Comparison of ENCODE assay signal across 18 cellular contexts in genomic region chr12:104515899-104516298, GRCh38. TPM values are rescaled to one million over a fixed set of nuclear protein-coding genes. Genes with fewer than 3 reads are reported as not detected.
A peak's percentile ranks its signal among the peaks of the same experiment; 100 is the strongest.
DNase-seq lines count a peak whose midpoint lies in the region; ATAC-seq, FAIRE-seq and TF ChIP-seq lines count a peak whose summit lies in the region.
"Had no signal": no experiment of that assay in that cellular context is flagged by ENCODE, and none has a peak within 500 bp of the region (broad histone marks: within the 10 kb centered on the region; RNA-seq: fewer than 3 reads in every experiment).

No MANE protein-coding gene starts in this region.

- 0% methylated on average over 1 of the region's 1 CpG for WGBS in K562 (ENCODE audit: insufficient coverage, low coverage, missing lambda C conversion rate)
- WGBS in neuronal stem cell (ENCODE audit: extremely low coverage in 2 of 2, insufficient read length in 2 of 2, insufficient replicate concordance in 1 of 2), 2 donors, result no CpG with 5 or more reads among the region's 1 CpG
- WGBS in GM23248 (ENCODE audit: low coverage in 1 of 2, low lambda C conversion rate in 2 of 2, missing lambda C conversion rate in 2 of 2), 2 experiments, result 22 to 26% methylated on average over 1 of the region's 1 CpG

- CTCF ChIA-PET in K562 (lab: Yijun Ruan, JAX; ENCODE audit: low intra/inter-chr PET ratio), result no interaction called here

- H4K91ac ChIP-seq in neuronal stem cell (ENCODE audit: low read depth, low read length, poor library complexity), result no peak overlapping the region

- H3F3A ChIP-seq in GM23248 (ENCODE audit: insufficient read depth), result no peaks in the 10 kb centered on the region

- no peak for TF ChIP-seq CTCF in K562 (IDR thresholded peaks at IDR 0.05 in 2 of 3, conservative IDR thresholded peaks at IDR 0.05 in 1 of 3; ENCODE audit: insufficient read depth in 2 of 3, low read depth in 1 of 3, low read length in 3 of 3)

- ATAC-seq in K562, result peak; percentile 45; the same call in 2 of the 3 replicates
- ATAC-seq: CD8-positive, alpha-beta T cell had no signal

- peaks cover 4% of the 10 kb centered on the region for H3K79me1 ChIP-seq in neuronal stem cell (ENCODE audit: low read depth, low read length)

- no peak overlapping the region for H4K8ac ChIP-seq in neuronal stem cell (ENCODE audit: low read depth, low read length)

- TF ChIP-seq RAD21 in K562 (CRISPR knock-in tag; conservative IDR thresholded peaks at IDR 0.05 in 1 of 2, IDR thresholded peaks at IDR 0.05 in 1 of 2), result no peak

- peak overlapping the region; percentile 8 to 96 (median 90); a peak in 18 of 22 replicates for H3K4me2 ChIP-seq in BLaER1 treated with 17β-estradiol and CSF1 and Interleukin-3, amounts not matched to agents 10 nM and 100 nM
- no peak overlapping the region; the same call in 1 of the 2 replicates for H3K4me2 ChIP-seq in K562 (ENCODE audit: insufficient read depth, low read length)
- no peak overlapping the region for H3K4me2 ChIP-seq in neuronal stem cell (ENCODE audit: insufficient read depth, low read length, poor library complexity, severe bottlenecking)
- H3K4me2 ChIP-seq in GM23248 (ENCODE audit: unreplicated experiment), result no peak overlapping the region

- H2BK5ac ChIP-seq in neuronal stem cell (ENCODE audit: low read length), result no peak overlapping the region

- peaks cover 3 to 31% (median 13%) of the 10 kb centered on the region in 11 experiments; a peak in 11 of 22 replicates for H3K36me3 ChIP-seq in BLaER1 treated with 17β-estradiol and CSF1 and Interleukin-3, amounts not matched to agents 10 nM and 100 nM
- H3K36me3 ChIP-seq in KOPT-K1 (ENCODE audit: insufficient read depth, low read length), result peaks cover 38% of the 10 kb centered on the region
- no peaks in the 10 kb centered on the region for H3K36me3 ChIP-seq in K562 (ENCODE audit: control insufficient read depth, insufficient read depth, low read length)
- no peaks in the 10 kb centered on the region for H3K36me3 ChIP-seq in neuronal stem cell (replicated peaks in 1 of 2; ENCODE audit: control insufficient read depth in 2 of 2, insufficient read depth in 2 of 2, low read length in 2 of 2)
- H3K36me3 ChIP-seq in GM23248 (ENCODE audit: low read depth), result no peaks in the 10 kb centered on the region
- no peaks in the 10 kb centered on the region for H3K36me3 ChIP-seq in effector memory CD4-positive, alpha-beta T cell (ENCODE audit: control insufficient read depth, insufficient read depth, low read length)

- in situ Hi-C loops in K562 (cut with MboI) (no loop called here), GM23248 (cut with MboI) (no loop called here)

- no peak overlapping the region for H3K4ac ChIP-seq in neuronal stem cell (ENCODE audit: low read length)

- H3K4me1 ChIP-seq in BLaER1 treated with 17β-estradiol and CSF1 and Interleukin-3, amounts not matched to agents 10 nM and 100 nM, result peaks cover 58 to 90% (median 84%) of the 10 kb centered on the region in 10 experiments
- H3K4me1 ChIP-seq in K562 (replicated peaks in 1 of 2; ENCODE audit: control insufficient read depth in 2 of 2, insufficient read depth in 2 of 2, low read length in 2 of 2) (peaks cover 0 to 17% of the 10 kb centered on the region in 2 experiments; a peak in 3 of 5 replicates), neuronal stem cell (ENCODE audit: control insufficient read depth in 2 of 2, insufficient read depth in 1 of 2, low read depth in 1 of 2, low read length in 2 of 2) (peaks cover 7 to 9% of the 10 kb centered on the region in 2 donors), GM23248 (ENCODE audit: insufficient read depth) (no peaks in the 10 kb centered on the region)
- H3K4me1 ChIP-seq in effector memory CD4-positive, alpha-beta T cell (ENCODE audit: control insufficient read depth, insufficient read depth, low read length, poor library complexity, severe bottlenecking), result peaks cover 16% of the 10 kb centered on the region

- H3K9me1 ChIP-seq in K562 (ENCODE audit: control insufficient read depth, insufficient read depth, low read length), result no peaks in the 10 kb centered on the region

- BruUV-seq in K562 (replicated peaks; lab: Mats Ljungman, UMichigan), result no TSS peak

- POLR2A ChIA-PET in K562 (lab: Yijun Ruan, JAX), result interaction anchor here (1.2 to 1.5 kb wide), 3 partner anchors 9 to 56 kb away, joined by 3 to 5 read pairs (median 4); no protein-coding TSS in a partner anchor

- no peak overlapping the region for H2BK120ac ChIP-seq in neuronal stem cell (ENCODE audit: low read depth, low read length)

- H4K20me1 ChIP-seq in BLaER1 treated with 17β-estradiol and CSF1 and Interleukin-3, amounts not matched to agents 10 nM and 100 nM, result peaks cover 86 to 96% (median 92%) of the 10 kb centered on the region in 11 experiments; a peak in 21 of 22 replicates
- H4K20me1 ChIP-seq in K562 (replicated peaks; ENCODE audit: control insufficient read depth, insufficient read depth, low read length), result peaks cover 6% of the 10 kb centered on the region; the same call in 1 of the 2 replicates
- no peaks in the 10 kb centered on the region for H4K20me1 ChIP-seq in GM23248 (ENCODE audit: insufficient read depth)

- no peaks in the 10 kb centered on the region for H3K9me2 ChIP-seq in GM23248 (ENCODE audit: insufficient read depth)

- peak overlapping the region in 2 of 11 experiments; percentile 12 to 20; a peak in 1 of 22 replicates for H3K27ac ChIP-seq in BLaER1 treated with 17β-estradiol and CSF1 and Interleukin-3, amounts not matched to agents 10 nM and 100 nM
- H3K27ac ChIP-seq in KOPT-K1 (ENCODE audit: low read depth, low read length, poor library complexity, severe bottlenecking) (peak overlapping the region; percentile 58), K562 (ENCODE audit: extremely low read depth, low read depth, low read length) (no peak overlapping the region), neuronal stem cell (replicated peaks; ENCODE audit: low read length) (no peak overlapping the region), GM23248 (no peak overlapping the region)
- no peak overlapping the region for H3K27ac ChIP-seq in effector memory CD4-positive, alpha-beta T cell (ENCODE audit: insufficient read depth, low read length, poor library complexity, severe bottlenecking)
- H3K27ac ChIP-seq: HL-60 had no signal

- no peak for FAIRE-seq in K562 (lab: Jason Lieb, UNC)
- FAIRE-seq: D721Med had no signal

- no peak overlapping the region for H3K9ac ChIP-seq in BLaER1 treated with 17β-estradiol and CSF1 and Interleukin-3, amounts not matched to agents 10 nM and 100 nM
- no peak overlapping the region for H3K9ac ChIP-seq in K562 (ENCODE audit: insufficient read depth in 1 of 2, low read depth in 2 of 2, low read length in 2 of 2)
- peak overlapping the region; percentile 21 for H3K9ac ChIP-seq in neuronal stem cell (ENCODE audit: low read depth, low read length, poor library complexity)
- no peak overlapping the region for H3K9ac ChIP-seq in GM23248

- TF ChIP-seq POLR2A in K562 (conservative IDR thresholded peaks at IDR 0.05), result no peak

- no peak overlapping the region for H3K4me3 ChIP-seq in BLaER1 treated with 17β-estradiol and CSF1 and Interleukin-3, amounts not matched to agents 10 nM and 100 nM
- H3K4me3 ChIP-seq in K562 (no peak overlapping the region), neuronal stem cell (ENCODE audit: low read length in 2 of 2) (no peak overlapping the region), GM23248 (no peak overlapping the region)
- no peak overlapping the region for H3K4me3 ChIP-seq in effector memory CD4-positive, alpha-beta T cell (ENCODE audit: insufficient read depth, low read depth, low read length, poor library complexity, severe bottlenecking)

- peak in 1 of 4 experiments; percentile 38 for DNase-seq in K562 (ENCODE audit: extremely low read depth in 1 of 4, low spot score in 3 of 4)
- DNase-seq in neuronal stem cell (ENCODE audit: low spot score), result no peak
- DNase-seq in GM23248, result no peak
- no peak for DNase-seq in SIG-M5 treated with dmso at 0.1 percent for 504 hours (lab: John Stamatoyannopoulos, UW; ENCODE audit: unreplicated experiment)
- no peak for DNase-seq in effector memory CD4-positive, alpha-beta T cell
- no peak for DNase-seq in NCI-H128 (lab: John Stamatoyannopoulos, UW; ENCODE audit: unreplicated experiment)
- DNase-seq: ACHN; AML-193; CD8-positive, alpha-beta T cell; DMS79; H9; NCI-H1436 treated with DMSO at 0.1 percent for 48 hours; NCI-H2029 treated with DMSO at 0.1 percent for 48 hours; NCI-H524 had no signal

- no peak overlapping the region for H3K23ac ChIP-seq in neuronal stem cell (ENCODE audit: low read depth, low read length, poor library complexity)

- no peak overlapping the region for H2BK15ac ChIP-seq in neuronal stem cell (ENCODE audit: low read length)

- no peak overlapping the region for H2AK5ac ChIP-seq in neuronal stem cell (ENCODE audit: low read depth, low read length)

- peaks cover 0 to 8% (median 0%) of the 10 kb centered on the region in 11 experiments; a peak in 2 of 22 replicates for H3K9me3 ChIP-seq in BLaER1 treated with 17β-estradiol and CSF1 and Interleukin-3, amounts not matched to agents 10 nM and 100 nM (replicated peaks in 1 of 11)
- H3K9me3 ChIP-seq in KOPT-K1 (ENCODE audit: insufficient read depth, low read length, poor library complexity, severe bottlenecking) (no peaks in the 10 kb centered on the region), K562 (replicated peaks; ENCODE audit: control insufficient read depth, insufficient read depth, low read depth, low read length) (no peaks in the 10 kb centered on the region; the same call in 1 of the 2 replicates), neuronal stem cell (replicated peaks in 1 of 2; ENCODE audit: control insufficient read depth in 2 of 2, insufficient read depth in 1 of 2, low read depth in 1 of 2, low read length in 2 of 2) (no peaks in the 10 kb centered on the region), GM23248 (ENCODE audit: low read depth) (no peaks in the 10 kb centered on the region)
- H3K9me3 ChIP-seq in effector memory CD4-positive, alpha-beta T cell (ENCODE audit: control insufficient read depth, low read length), result no peaks in the 10 kb centered on the region

- no peak for TF ChIP-seq EP300 in K562 (IDR thresholded peaks at IDR 0.05; ENCODE audit: low read length)

- no peak overlapping the region for H3K18ac ChIP-seq in neuronal stem cell (ENCODE audit: low read length)

- H3K14ac ChIP-seq in neuronal stem cell (ENCODE audit: low read length), result no peak overlapping the region

- H2AFZ ChIP-seq in K562 (ENCODE audit: low read depth, low read length) (no peak overlapping the region), neuronal stem cell (ENCODE audit: low read length) (no peak overlapping the region), GM23248 (no peak overlapping the region)

- intact Hi-C loops in K562 (cut with micrococcal nuclease), result no loop called here

- no peaks in the 10 kb centered on the region for H3K27me3 ChIP-seq in BLaER1 treated with 17β-estradiol and CSF1 and Interleukin-3, amounts not matched to agents 10 nM and 100 nM
- no peaks in the 10 kb centered on the region for H3K27me3 ChIP-seq in K562 (ENCODE audit: control insufficient read depth in 2 of 2, insufficient read depth in 2 of 2, low read length in 2 of 2)
- no peaks in the 10 kb centered on the region for H3K27me3 ChIP-seq in neuronal stem cell (ENCODE audit: control insufficient read depth in 3 of 3, insufficient read depth in 3 of 3, low read depth in 1 of 3, low read length in 3 of 3)
- H3K27me3 ChIP-seq in GM23248 (replicated peaks; ENCODE audit: insufficient read depth), result no peaks in the 10 kb centered on the region
- no peaks in the 10 kb centered on the region for H3K27me3 ChIP-seq in effector memory CD4-positive, alpha-beta T cell (replicated peaks; ENCODE audit: control insufficient read depth, insufficient read depth, low read length, poor library complexity, severe bottlenecking)

- H2BK12ac ChIP-seq in neuronal stem cell (ENCODE audit: low read length), result no peak overlapping the region

- H3K79me2 ChIP-seq in K562 (ENCODE audit: control insufficient read depth, insufficient read depth, low read length) (peaks cover 88% of the 10 kb centered on the region), GM23248 (ENCODE audit: insufficient read depth) (peaks cover 20% of the 10 kb centered on the region)

RNA-seq across cellular contexts. Expression of gene CHST11, which starts 59.2 kb away (rescaled TPM):
- 38.5 and 49.7 TPM in 2 replicates for total RNA-seq in K562 (2011; cell fraction: chromatin; rRNA removed; ENCODE audit: low replicate concordance)
- total RNA-seq in K562 (2011; cell fraction: nucleolus; rRNA removed), result 28.7 and 33.4 TPM in 2 replicates
- 34.9 and 47.6 TPM in 2 replicates for total RNA-seq in K562 (2011; cell fraction: nucleoplasm; rRNA removed)
- total RNA-seq in K562 (2014; rRNA removed), result 34.3 and 37.2 TPM in 2 replicates
- 12.7 and 12.9 TPM in 2 replicates for total RNA-seq in K562 (2014; rRNA removed; fragmentation: Illumina TruSeq; extraction: Trizol)
- total RNA-seq in K562 (2015; rRNA removed; fragmentation: Illumina TruSeq; extraction: Trizol), result 15.5 and 15.6 TPM in 2 replicates
- 38.7 and 39.0 TPM in 2 replicates for total RNA-seq in K562 (2021)
- 15.0 and 18.9 TPM in 2 replicates for polyA plus RNA-seq in K562 (2011; rRNA removed)
- 32.2 and 49.4 TPM in 2 replicates for polyA plus RNA-seq in K562 (2011; cell fraction: cytosol; rRNA removed)
- 13.4 and 22.2 TPM in 2 replicates for polyA plus RNA-seq in K562 (2011; cell fraction: nucleus; rRNA removed)
- polyA plus RNA-seq in K562 (2012), result 17.7 and 39.4 TPM in 2 replicates
- 16.4 and 18.9 TPM in 2 replicates for polyA plus RNA-seq in K562 (2014; fragmentation: Illumina TruSeq; extraction: Trizol)
- polyA plus RNA-seq in K562 (2014; fragmentation: Nextera tagmentation; extraction: Ambion mirVana), result 1 to 10 TPM; 2.3 to 2.9 TPM
- 13.2 and 15.2 TPM in 2 replicates for polyA plus RNA-seq in K562 (2014; rRNA removed)
- polyA minus RNA-seq in K562 (2011; rRNA and poly(A)+ RNA removed), result 17.8 and 21.7 TPM in 2 replicates
- 15.0 and 18.8 TPM in 2 replicates for polyA minus RNA-seq in K562 (2011; cell fraction: cytosol; rRNA and poly(A)+ RNA removed)
- 16.9 and 17.0 TPM in 2 replicates for polyA minus RNA-seq in K562 (2011; cell fraction: nucleus; rRNA and poly(A)+ RNA removed)
- polyA plus RNA-seq in neuronal stem cell (2013, experiment 1 of 2), result 7.7 TPM
- 7.7 TPM for polyA plus RNA-seq in neuronal stem cell (2013, experiment 2 of 2)
- total RNA-seq in GM23248 (2014; rRNA removed; shearing (Covaris generic)), result 5.4 and 18.1 TPM in 2 replicates
- polyA plus RNA-seq in GM23248 (2016; fragmentation: Nextera tagmentation; extraction: Ambion mirVana), result 3.7 TPM in 2 replicates

Comparison
In these comparisons a context has a peak if more than half of its experiments do, and no peak if none do; other contexts are left out.
1. H3K4me2 ChIP-seq: peak in BLaER1 treated with 17β-estradiol and CSF1 and Interleukin-3, amounts not matched to agents 10 nM and 100 nM (11 of 11); none in K562 (single experiment), neuronal stem cell (single experiment) and GM23248 (single experiment).